22 cellular contexts compared by ENCODE assay signal in genomic region chr2:38323623-38324022, GRCh38.
"Had no signal": no experiment of that assay in that cellular context is flagged by ENCODE, and none has a peak within 500 bp of the region (broad histone marks: within the 10 kb centered on the region; RNA-seq: fewer than 3 reads in every experiment).

No MANE protein-coding gene starts in this region.

- H3K27ac Mint-ChIP-seq: activated CD4-positive, alpha-beta memory T cell treated with anti-CD3 and anti-CD28 coated beads, Interleukin-2, amount 10 ng/mL, durations not matched to agents 7 days and 5 days; activated CD4-positive, alpha-beta T cell treated with anti-CD3 and anti-CD28 coated beads, Interleukin-2, amount 10 ng/mL, durations not matched to agents 7 days and 5 days; activated naive CD4-positive, alpha-beta T cell treated with anti-CD3 and anti-CD28 coated beads, Interleukin-2, amount 50 U/mL, for 24 hours; activated T-cell treated with anti-CD3 and anti-CD28 coated beads, Interleukin-2, amount 50 U/mL, for 24 hours; stimulated activated effector memory CD8-positive, alpha-beta T cell treated with anti-CD3 and anti-CD28 coated beads, Interleukin-12 subunit alpha, Interleukin-12 subunit beta, amount 100 ng/mL, for 72 hours; stimulated activated naive CD8-positive, alpha-beta T cell treated with anti-CD3 and anti-CD28 coated beads, Interleukin-15, Interleukin-2, amounts not matched to agents 100 ng/mL and 50 ng/mL, for 24 hours; type B pancreatic cell had no signal

- H3K9me3 ChIP-seq: right lobe of liver, thoracic aorta, vagina had no signal

- H3K27ac ChIP-seq: right lobe of liver, skin epidermis, thoracic aorta, vagina had no signal

- H3K36me3 ChIP-seq: right lobe of liver, thoracic aorta, vagina had no signal

- H3K27me3 ChIP-seq: right lobe of liver, vagina had no signal

- H3K9me3 Mint-ChIP-seq: activated naive CD4-positive, alpha-beta T cell treated with anti-CD3 and anti-CD28 coated beads, Interleukin-2, amount 50 U/mL, for 24 hours; activated T-cell treated with anti-CD3 and anti-CD28 coated beads, Interleukin-2, amount 50 U/mL, for 24 hours; stimulated activated effector memory CD8-positive, alpha-beta T cell treated with anti-CD3 and anti-CD28 coated beads, Interleukin-12 subunit alpha, Interleukin-12 subunit beta, amount 100 ng/mL, for 72 hours; stimulated activated naive CD8-positive, alpha-beta T cell treated with anti-CD3 and anti-CD28 coated beads, Interleukin-15, Interleukin-2, amounts not matched to agents 100 ng/mL and 50 ng/mL, for 24 hours; type B pancreatic cell had no signal

- H3K4me3 Mint-ChIP-seq: activated CD4-positive, alpha-beta memory T cell treated with anti-CD3 and anti-CD28 coated beads, Interleukin-2, amount 10 ng/mL, durations not matched to agents 7 days and 5 days; activated CD4-positive, alpha-beta T cell treated with anti-CD3 and anti-CD28 coated beads, Interleukin-2, amount 10 ng/mL, durations not matched to agents 7 days and 5 days; activated naive CD4-positive, alpha-beta T cell treated with anti-CD3 and anti-CD28 coated beads, Interleukin-2, amount 50 U/mL, for 24 hours; activated T-cell treated with anti-CD3 and anti-CD28 coated beads, Interleukin-2, amount 50 U/mL, for 24 hours; naive thymus-derived CD4-positive, alpha-beta T cell; stimulated activated effector memory CD8-positive, alpha-beta T cell treated with anti-CD3 and anti-CD28 coated beads, Interleukin-12 subunit alpha, Interleukin-12 subunit beta, amount 100 ng/mL, for 72 hours; stimulated activated naive CD8-positive, alpha-beta T cell treated with anti-CD3 and anti-CD28 coated beads, Interleukin-15, Interleukin-2, amounts not matched to agents 100 ng/mL and 50 ng/mL, for 24 hours; type B pancreatic cell had no signal

- H3K4me3 ChIP-seq: right lobe of liver, skin epidermis, thoracic aorta, vagina had no signal

- ATAC-seq: left ventricle myocardium superior; naive thymus-derived CD4-positive, alpha-beta T cell; stimulated activated effector memory CD8-positive, alpha-beta T cell treated with anti-CD3 and anti-CD28 coated beads, Interleukin-12 subunit alpha, Interleukin-12 subunit beta, amount 100 ng/mL, for 72 hours had no signal

- DNase-seq: activated CD4-positive, alpha-beta memory T cell treated with anti-CD3 and anti-CD28 coated beads, Interleukin-2, amount 10 ng/mL, durations not matched to agents 7 days and 5 days; activated CD4-positive, alpha-beta T cell treated with anti-CD3 and anti-CD28 coated beads for 1 hour; activated CD4-positive, alpha-beta T cell treated with anti-CD3 and anti-CD28 coated beads, Interleukin-2, amount 10 ng/mL, durations not matched to agents 7 days and 5 days; activated CD8-positive, alpha-beta memory T cell treated with anti-CD3 and anti-CD28 coated beads, Interleukin-2, amount 50 U/mL, for 48 hours; activated T-cell treated with anti-CD3 and anti-CD28 coated beads, Interleukin-2, amount 50 U/mL, for 24 hours; anterior cingulate cortex; dermis blood vessel endothelial cell; effector CD4-positive, alpha-beta T cell; glutamatergic neuron; left ventricle myocardium superior; naive thymus-derived CD4-positive, alpha-beta T cell; right lobe of liver; stimulated activated CD4-positive, alpha-beta T cell treated with anti-CD3 and anti-CD28 coated beads, Interleukin-12 subunit alpha, Interleukin-12 subunit beta, amount 100 ng/mL, for 4 hours; stimulated activated CD4-positive, alpha-beta T cell treated with anti-CD3 and anti-CD28 coated beads, Interleukin-4, amount 100 ng/mL, for 24 hours; T-helper 2 cell had no signal

- H3K27me3 Mint-ChIP-seq: activated CD4-positive, alpha-beta memory T cell treated with anti-CD3 and anti-CD28 coated beads, Interleukin-2, amount 10 ng/mL, durations not matched to agents 7 days and 5 days; activated CD4-positive, alpha-beta T cell treated with anti-CD3 and anti-CD28 coated beads, Interleukin-2, amount 10 ng/mL, durations not matched to agents 7 days and 5 days; activated naive CD4-positive, alpha-beta T cell treated with anti-CD3 and anti-CD28 coated beads, Interleukin-2, amount 50 U/mL, for 24 hours; activated T-cell treated with anti-CD3 and anti-CD28 coated beads, Interleukin-2, amount 50 U/mL, for 24 hours; naive thymus-derived CD4-positive, alpha-beta T cell; stimulated activated naive CD8-positive, alpha-beta T cell treated with anti-CD3 and anti-CD28 coated beads, Interleukin-15, Interleukin-2, amounts not matched to agents 100 ng/mL and 50 ng/mL, for 24 hours; type B pancreatic cell had no signal

- H3K4me1 ChIP-seq: vagina had no signal
